In genomic region chr5:53991942-53992341, GRCh38 we compare ENCODE assay signal across 11 cellular contexts.
A peak's percentile ranks its signal among the peaks of the same experiment; 100 is the strongest.
DNase-seq lines count a peak whose midpoint lies in the region; ATAC-seq and TF ChIP-seq lines count a peak whose summit lies in the region.
"Had no signal": no experiment of that assay in that cellular context is flagged by ENCODE, and none has a peak within 500 bp of the region (broad histone marks: within the 10 kb centered on the region; RNA-seq: fewer than 3 reads in every experiment).

No MANE protein-coding gene starts in this region.

- in situ Hi-C loops in GM13977 (cut with MboI; ENCODE audit: low pct_unique_long_range_greater_than_20kb, low sequenced_read_pairs, unreplicated experiment), result no loop called here

- TF ChIP-seq CTCF in AG10803 (conservative IDR thresholded peaks at IDR 0.05; ENCODE audit: low read length), result peak; percentile 50
- TF ChIP-seq CTCF in GM13977 (IDR thresholded peaks at IDR 0.05; ENCODE audit: extremely low read depth, insufficient read depth, missing control alignments), result peak; percentile 39
- peak; percentile 47 for TF ChIP-seq CTCF in fibroblast of pulmonary artery (IDR thresholded peaks at IDR 0.05; ENCODE audit: low read length, missing control alignments)

- DNase-seq in AG10803 (ENCODE audit: low read depth) (no peak), GM13977 (ENCODE audit: low spot score) (no peak), OCI-M1 (lab: John Stamatoyannopoulos, UW) (peak; percentile 65), fibroblast of pulmonary artery (ENCODE audit: low read depth) (peak; percentile 51), OCI-M2 (lab: John Stamatoyannopoulos, UW; ENCODE audit: unreplicated experiment) (no peak), midbrain (lab: John Stamatoyannopoulos, UW) (no peak), NCI-H1436 treated with DMSO at 0.1 percent for 48 hours (lab: John Stamatoyannopoulos, UW) (no peak)
- DNase-seq: amygdala, islet precursor cell, transverse colon had no signal

- H3K4me3 ChIP-seq in AG10803 (ENCODE audit: low read length) (no peak overlapping the region), fibroblast of pulmonary artery (replicated peaks; ENCODE audit: low read depth, low read length) (no peak overlapping the region)
- H3K4me3 ChIP-seq: transverse colon had no signal

- ATAC-seq in HG02970 (IDR thresholded peaks at IDR 0.05; ENCODE audit: low FRiP score, unreplicated experiment), result no peak

Comparison
In these comparisons a context has a peak if more than half of its experiments do, and no peak if none do; other contexts are left out.
1. DNase-seq: peak in OCI-M1 (single experiment) and fibroblast of pulmonary artery (single experiment); none in AG10803 (single experiment), GM13977 (single experiment), OCI-M2 (single experiment), midbrain (single experiment) and NCI-H1436 treated with DMSO at 0.1 percent for 48 hours (single experiment).
2. Peak in every context shown above with its lines, with median percentiles within 50 percentile points of each other: CTCF ChIP-seq.